In the genomic region with DNA sequence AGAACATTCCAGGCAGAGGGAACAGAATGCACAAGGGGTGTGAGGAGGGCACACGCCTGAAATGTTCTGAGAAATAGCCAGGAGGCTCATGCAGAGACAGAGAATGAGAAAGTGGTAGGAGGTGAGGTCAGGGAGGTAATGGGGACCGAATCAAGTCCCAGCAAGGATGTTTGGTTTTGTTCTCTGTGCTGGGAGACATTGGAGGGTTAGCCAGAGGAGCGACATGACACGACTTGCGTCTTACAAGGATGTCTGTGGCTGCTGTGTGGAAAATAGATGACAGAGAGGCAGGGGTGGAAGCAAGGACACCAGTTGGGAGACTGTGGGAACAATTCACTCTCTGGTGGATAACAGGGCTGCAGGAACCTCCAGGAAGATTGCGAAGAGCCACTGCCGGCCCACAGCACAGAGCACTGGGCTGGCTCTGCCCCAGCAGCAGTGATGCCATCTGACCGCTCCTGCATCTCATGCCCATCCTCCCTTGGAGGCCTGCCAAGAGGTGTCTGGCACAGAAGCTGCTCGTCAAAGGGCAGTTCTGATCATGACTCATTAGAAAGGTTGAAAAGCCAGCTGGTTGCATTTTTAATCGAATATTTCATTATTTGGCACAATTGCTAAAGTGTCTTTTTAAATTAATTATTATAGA, we compare ENCODE assay signal across 9 cellular contexts. TPM values are rescaled to one million over a fixed set of nuclear protein-coding genes. Genes with fewer than 3 reads are reported as not detected.
DNase-seq lines count a peak whose midpoint lies in the region; ATAC-seq and TF ChIP-seq lines count a peak whose summit lies in the region.
"Had no signal": no experiment of that assay in that cellular context is flagged by ENCODE, and none has a peak within 500 bp of the region (broad histone marks: within the 10 kb centered on the region; RNA-seq: fewer than 3 reads in every experiment).

No MANE protein-coding gene starts in this region.

- intact Hi-C loops in upper lobe of right lung (cut with DNase I): loop anchor here (10.0 kb wide), 2 partner anchors 145 to 265 kb away; no protein-coding TSS in a partner anchor

- H3K36me3 ChIP-seq in Peyer's patch (no peaks in the 10 kb centered on the region), upper lobe of right lung (no peaks in the 10 kb centered on the region), gastroesophageal sphincter (no peaks in the 10 kb centered on the region)

- no peak overlapping the region for H3K4me3 ChIP-seq in Peyer's patch
- H3K4me3 ChIP-seq in upper lobe of right lung: no peak overlapping the region
- H3K4me3 ChIP-seq in gastroesophageal sphincter: no peak overlapping the region

- no peaks in the 10 kb centered on the region for H3K4me1 Mint-ChIP-seq in activated T-cell treated with anti-CD3 and anti-CD28 coated beads, Interleukin-2, amount 50 U/mL, for 24 hours (ENCODE audit: low read depth)

- no peaks in the 10 kb centered on the region for H3K4me1 ChIP-seq in Peyer's patch
- peaks cover 7% of the 10 kb centered on the region for H3K4me1 ChIP-seq in foreskin keratinocyte
- no peaks in the 10 kb centered on the region for H3K4me1 ChIP-seq in upper lobe of right lung
- H3K4me1 ChIP-seq in gastroesophageal sphincter: no peaks in the 10 kb centered on the region

- no peak for TF ChIP-seq EP300 in gastroesophageal sphincter (IDR thresholded peaks at IDR 0.05)

- H3K27me3 ChIP-seq in Peyer's patch: no peaks in the 10 kb centered on the region
- no peaks in the 10 kb centered on the region for H3K27me3 ChIP-seq in foreskin keratinocyte
- H3K27me3 ChIP-seq in upper lobe of right lung: peaks cover 6% of the 10 kb centered on the region
- peaks cover 39% of the 10 kb centered on the region for H3K27me3 ChIP-seq in gastroesophageal sphincter

- H3K36me3 Mint-ChIP-seq in activated T-cell treated with anti-CD3 and anti-CD28 coated beads, Interleukin-2, amount 50 U/mL, for 24 hours (ENCODE audit: low read depth): no peaks in the 10 kb centered on the region

- H3K27ac Mint-ChIP-seq in activated T-cell treated with anti-CD3 and anti-CD28 coated beads, Interleukin-2, amount 50 U/mL, for 24 hours: no peak overlapping the region

- H3K27ac ChIP-seq in Peyer's patch (no peak overlapping the region), foreskin keratinocyte (no peak overlapping the region), upper lobe of right lung (no peak overlapping the region), gastroesophageal sphincter (no peak overlapping the region)

- TF ChIP-seq POLR2A in Peyer's patch (IDR thresholded peaks at IDR 0.05) (no peak), gastroesophageal sphincter (IDR thresholded peaks at IDR 0.05) (no peak)

- peak; percentile 62 for DNase-seq in NCI-H345 (lab: John Stamatoyannopoulos, UW)
- DNase-seq in NCI-H345 treated with DMSO at 0.1 percent for 48 hours (lab: John Stamatoyannopoulos, UW; ENCODE audit: unreplicated experiment): no peak
- peak in 2 of 3 donors; percentile 55 to 69 for DNase-seq in Peyer's patch
- DNase-seq in foreskin keratinocyte: peak in 1 of 2 donors; percentile 67
- no peak for DNase-seq in upper lobe of right lung
- DNase-seq in mesenteric fat pad (ENCODE audit: low spot score): no peak
- DNase-seq in activated T-cell treated with anti-CD3 and anti-CD28 coated beads, Interleukin-2, amount 50 U/mL, for 24 hours: no peak
- DNase-seq: aorta had no signal

- H3K27me3 Mint-ChIP-seq in activated T-cell treated with anti-CD3 and anti-CD28 coated beads, Interleukin-2, amount 50 U/mL, for 24 hours: peaks cover 38% of the 10 kb centered on the region

- no peak overlapping the region for H3K4me3 Mint-ChIP-seq in activated T-cell treated with anti-CD3 and anti-CD28 coated beads, Interleukin-2, amount 50 U/mL, for 24 hours

- H3K9me3 ChIP-seq in Peyer's patch (no peaks in the 10 kb centered on the region), upper lobe of right lung (no peaks in the 10 kb centered on the region), gastroesophageal sphincter (peaks cover 0 to 9% (median 0%) of the 10 kb centered on the region in 3 donors)

- ATAC-seq in foreskin keratinocyte (peak; percentile 48), upper lobe of right lung (peak; percentile 20), gastroesophageal sphincter (no peak)

- TF ChIP-seq CTCF in Peyer's patch (IDR thresholded peaks at IDR 0.05) (no peak), foreskin keratinocyte (conservative IDR thresholded peaks at IDR 0.05) (no peak), upper lobe of right lung (IDR thresholded peaks at IDR 0.05) (no peak), gastroesophageal sphincter (IDR thresholded peaks at IDR 0.05) (no peak)

- no peaks in the 10 kb centered on the region for H3K9me3 Mint-ChIP-seq in activated T-cell treated with anti-CD3 and anti-CD28 coated beads, Interleukin-2, amount 50 U/mL, for 24 hours

- WGBS in gastroesophageal sphincter (ENCODE audit: low coverage in 1 of 2), 2 donors: 64 to 90% methylated on average over 6 to 10 of the region's 10 CpGs

RNA-seq across cellular contexts. Expression of a gene that starts 57.7 kb away (rescaled TPM):
- total RNA-seq in Peyer's patch (10 to 100 TPM in 1 of 4 donors, 1 to 10 TPM in 2, under 1 TPM in 1; 0.53 to 15.7 (median 1.4) TPM), foreskin keratinocyte (8.0 and 8.9 TPM in 2 replicates), upper lobe of right lung (26.0 TPM), mesenteric fat pad (12.9 TPM), gastroesophageal sphincter (1 to 10 TPM in 3 of 4 donors, under 1 TPM in 1; 0.31 to 4.3 (median 2.1) TPM)
- 6.5 and 7.4 TPM in 2 replicates for polyA plus RNA-seq in foreskin keratinocyte

Comparison
In these comparisons a context has a peak if more than half of its experiments do, and no peak if none do; other contexts are left out.
1. DNase-seq: peak in NCI-H345 (single experiment) and Peyer's patch (2 of 3); none in NCI-H345 treated with DMSO at 0.1 percent for 48 hours (single experiment), upper lobe of right lung (single experiment), mesenteric fat pad (single experiment) and activated T-cell treated with anti-CD3 and anti-CD28 coated beads, Interleukin-2, amount 50 U/mL, for 24 hours (single experiment).